Comparison of ENCODE assay signal across 15 cellular contexts in genomic region chr1:211281322-211282022, GRCh38. TPM values are rescaled to one million over a fixed set of nuclear protein-coding genes. Genes with fewer than 3 reads are reported as not detected.
DNase-seq lines count a peak whose midpoint lies in the region; ATAC-seq and TF ChIP-seq lines count a peak whose summit lies in the region.
"Had no signal": no experiment of that assay in that cellular context is flagged by ENCODE, and none has a peak within 500 bp of the region (broad histone marks: within the 10 kb centered on the region; RNA-seq: fewer than 3 reads in every experiment).

No MANE protein-coding gene starts in this region.

- H3K36me3 ChIP-seq in PC-9 (ENCODE audit: low read depth) (peaks cover 37% of the 10 kb centered on the region), skeletal muscle tissue (ENCODE audit: control insufficient read depth in 3 of 3, insufficient read depth in 3 of 3, low read length in 3 of 3) (peaks cover 12 to 35% (median 24%) of the 10 kb centered on the region in 3 donors), prostate gland (no peaks in the 10 kb centered on the region)

- no peaks in the 10 kb centered on the region for H3K27me3 Mint-ChIP-seq in activated T-cell treated with anti-CD3 and anti-CD28 coated beads, Interleukin-2, amount 50 U/mL, for 4 hours (ENCODE audit: low read depth)

- no peaks in the 10 kb centered on the region for H3K27me3 ChIP-seq in PC-9 (ENCODE audit: insufficient read depth, low read depth)
- no peaks in the 10 kb centered on the region for H3K27me3 ChIP-seq in skeletal muscle tissue (ENCODE audit: control insufficient read depth in 3 of 3, insufficient read depth in 3 of 3, low read length in 3 of 3)
- no peaks in the 10 kb centered on the region for H3K27me3 ChIP-seq in prostate gland (replicated peaks; ENCODE audit: insufficient read depth)

- WGBS in prostate gland = 73% methylated on average over 6 of the region's 6 CpGs

- TF ChIP-seq POLR2A in prostate gland (IDR thresholded peaks at IDR 0.05) = no peak

- H2AFZ ChIP-seq in PC-9 = no peak overlapping the region

- no peaks in the 10 kb centered on the region for H4K20me1 ChIP-seq in PC-9 (ENCODE audit: insufficient read depth)

- POLR2A ChIA-PET in PC-9 (lab: Charles Lee; ENCODE audit: unreplicated experiment) = interaction anchor here (0.7 kb wide), 1 partner anchor 1260 kb away, joined by 4 read pairs; no protein-coding TSS in a partner anchor

- H3K9me3 ChIP-seq in PC-9 (ENCODE audit: insufficient read depth, low read depth) (no peaks in the 10 kb centered on the region), skeletal muscle tissue (ENCODE audit: control insufficient read depth in 3 of 3, low read length in 3 of 3) (no peaks in the 10 kb centered on the region), prostate gland (no peaks in the 10 kb centered on the region)

- H3K4me1 ChIP-seq in PC-9 (replicated peaks; ENCODE audit: insufficient read depth) (no peaks in the 10 kb centered on the region), skeletal muscle tissue (ENCODE audit: control insufficient read depth in 3 of 3, insufficient read depth in 3 of 3, low read length in 3 of 3) (peaks cover 0 to 5% (median 0%) of the 10 kb centered on the region in 3 donors), prostate gland (replicated peaks) (no peaks in the 10 kb centered on the region)

- ATAC-seq in activated T-cell treated with anti-CD3 and anti-CD28 coated beads, Interleukin-2, amount 50 U/mL, for 4 hours = peak; percentile 31 to 33
- ATAC-seq: CD8-positive, alpha-beta T cell; GM12878 had no signal

- H3K4me1 Mint-ChIP-seq in activated T-cell treated with anti-CD3 and anti-CD28 coated beads, Interleukin-2, amount 50 U/mL, for 4 hours (ENCODE audit: low read depth) = peaks cover 2% of the 10 kb centered on the region

- H3K4me3 Mint-ChIP-seq in activated T-cell treated with anti-CD3 and anti-CD28 coated beads, Interleukin-2, amount 50 U/mL, for 4 hours = no peak overlapping the region
- H3K4me3 Mint-ChIP-seq: CD8-positive, alpha-beta T cell had no signal

- no peak for DNase-seq in activated T-cell treated with anti-CD3 and anti-CD28 coated beads, Interleukin-2, amount 50 U/mL, for 4 hours
- DNase-seq in activated T-cell treated with anti-CD3 and anti-CD28 coated beads, Interleukin-2, amount 50 U/mL, for 1 hour = no peak
- DNase-seq in PC-9 (no peak), fibroblast of the aortic adventitia (ENCODE audit: low read depth) (peak; percentile 47), prostate gland (ENCODE audit: low spot score) (no peak), NCI-H2107 (lab: John Stamatoyannopoulos, UW) (no peak)
- DNase-seq in activated effector memory CD4-positive, alpha-beta T cell treated with Interleukin-2 at 50 U/mL for 16 hours = no peak
- DNase-seq: CD8-positive, alpha-beta T cell; islet precursor cell; NCI-H146; NCI-H510A treated with DMSO at 0.1 percent for 48 hours; WERI-Rb-1 had no signal

- CTCF ChIA-PET in PC-9 (lab: Charles Lee) = interaction anchor here (0.7 kb wide), 2 partner anchors 835 to 1687 kb away, joined by 4 to 12 read pairs; no protein-coding TSS in a partner anchor

- intact Hi-C loops in PC-9 (cut with micrococcal nuclease; ENCODE audit: unreplicated experiment) = no loop called here
- intact Hi-C loops in prostate gland (cut with DNase I) = no loop called here

- H3K4me3 ChIP-seq in PC-9 = no peak overlapping the region
- no peak overlapping the region for H3K4me3 ChIP-seq in fibroblast of the aortic adventitia (ENCODE audit: low read depth, low read length)
- H3K4me3 ChIP-seq in skeletal muscle tissue (ENCODE audit: low read length in 3 of 3) = no peak overlapping the region
- no peak overlapping the region for H3K4me3 ChIP-seq in prostate gland
- H3K4me3 ChIP-seq: GM12878 had no signal

- H3K36me3 Mint-ChIP-seq in activated T-cell treated with anti-CD3 and anti-CD28 coated beads, Interleukin-2, amount 50 U/mL, for 4 hours (ENCODE audit: insufficient read depth) = peaks cover 23% of the 10 kb centered on the region

- H3F3A ChIP-seq in PC-9 (ENCODE audit: insufficient read depth, low read depth) = peaks cover 3% of the 10 kb centered on the region; the same call in 1 of the 2 replicates

- no peak for TF ChIP-seq CTCF in PC-9 (conservative IDR thresholded peaks at IDR 0.05)
- no peak for TF ChIP-seq CTCF in fibroblast of the aortic adventitia (IDR thresholded peaks at IDR 0.05; ENCODE audit: insufficient read depth, low read length)
- TF ChIP-seq CTCF in prostate gland (IDR thresholded peaks at IDR 0.05) = no peak

- H3K27ac ChIP-seq in PC-9 = peak overlapping the region; percentile 29; the same call in 1 of the 2 replicates
- H3K27ac ChIP-seq in skeletal muscle tissue (ENCODE audit: low read depth, low read length) = peak overlapping the region; percentile 21
- H3K27ac ChIP-seq in prostate gland = no peak overlapping the region
- H3K27ac ChIP-seq: WERI-Rb-1 had no signal

- no TSS peak for BruUV-seq in PC-9 (replicated peaks; lab: Mats Ljungman, UMichigan)

- H3K9ac ChIP-seq in skeletal muscle tissue (ENCODE audit: low read depth in 1 of 3, low read length in 3 of 3) = no peak overlapping the region

- H3K9me2 ChIP-seq in PC-9 (ENCODE audit: insufficient read depth) = no peaks in the 10 kb centered on the region

- H3K9me3 Mint-ChIP-seq in activated T-cell treated with anti-CD3 and anti-CD28 coated beads, Interleukin-2, amount 50 U/mL, for 4 hours = no peaks in the 10 kb centered on the region
- H3K9me3 Mint-ChIP-seq: activated naive CD4-positive, alpha-beta T cell treated with anti-CD3 and anti-CD28 coated beads, Interleukin-2, amount 50 U/mL, for 72 hours; CD8-positive, alpha-beta T cell had no signal

- no peak overlapping the region for H3K4me2 ChIP-seq in PC-9

- no peaks in the 10 kb centered on the region for H3K79me2 ChIP-seq in PC-9 (ENCODE audit: low read depth)

RNA-seq across cellular contexts. Expression of gene RCOR3, which starts 22.3 kb away (rescaled TPM):
- total RNA-seq in activated T-cell treated with anti-CD3 and anti-CD28 coated beads, Interleukin-2, amount 50 U/mL, for 4 hours = 10 to 100 TPM; 23.1 to 25.5 (median 24.5) TPM
- total RNA-seq in PC-9 (2021) (42.1 and 48.7 TPM in 2 replicates), fibroblast of the aortic adventitia (ENCODE audit: low replicate concordance) (24.4 and 31.2 TPM in 2 replicates), skeletal muscle tissue (38.6 TPM), prostate gland (10 to 100 TPM; 56.4 to 78.3 TPM)

RNA-seq across cellular contexts. Expression of gene TRAF5, which starts 45.2 kb away (rescaled TPM):
- 10 to 100 TPM; 16.3 to 20.6 (median 17.0) TPM for total RNA-seq in activated T-cell treated with anti-CD3 and anti-CD28 coated beads, Interleukin-2, amount 50 U/mL, for 4 hours
- total RNA-seq in PC-9 (2021) (8.1 and 10.9 TPM in 2 replicates), fibroblast of the aortic adventitia (ENCODE audit: low replicate concordance) (9.4 and 20.6 TPM in 2 replicates), skeletal muscle tissue (13.0 TPM), prostate gland (10 to 100 TPM in 1 of 2 donors, 1 to 10 TPM in 1; 8.0 to 12.6 TPM)

Comparison
In these comparisons a context has a peak if more than half of its experiments do, and no peak if none do; other contexts are left out.
1. H3K27ac ChIP-seq: peak in PC-9 (single experiment) and skeletal muscle tissue (single experiment); none in prostate gland (0 of 2).